In genomic region chr1:2127181-2128145, GRCh38 we compare ENCODE assay signal across 9 cellular contexts.
A peak's percentile ranks its signal among the peaks of the same experiment; 100 is the strongest.
DNase-seq lines count a peak whose midpoint lies in the region; ATAC-seq, FAIRE-seq and TF ChIP-seq lines count a peak whose summit lies in the region.
"Had no signal": no experiment of that assay in that cellular context is flagged by ENCODE, and none has a peak within 500 bp of the region (broad histone marks: within the 10 kb centered on the region; RNA-seq: fewer than 3 reads in every experiment).

No MANE protein-coding gene starts in this region.

- no peak overlapping the region for H3K4me3 Mint-ChIP-seq in progenitor cell of endocrine pancreas (ENCODE audit: low read depth)

- in situ Hi-C loops in G401 (cut with HindIII; ENCODE audit: low sequenced_read_pairs) = no loop called here

- peaks cover under 1% of the 10 kb centered on the region for H3K4me1 Mint-ChIP-seq in progenitor cell of endocrine pancreas (ENCODE audit: low read depth)

- H3K9me3 Mint-ChIP-seq in progenitor cell of endocrine pancreas (ENCODE audit: low read depth) = no peaks in the 10 kb centered on the region

- no peak for FAIRE-seq in RCC 7860 (lab: Jason Lieb, UNC)
- FAIRE-seq in GM12891 (lab: Jason Lieb, UNC) = no peak

- intact Hi-C loops in Right ventricle myocardium superior (cut with DNase I) = no loop called here

- peak; percentile 60 for DNase-seq in G401 (ENCODE audit: low spot score)
- DNase-seq in OCI-M1 (lab: John Stamatoyannopoulos, UW) = peak; percentile 33
- peak; percentile 64 for DNase-seq in Right ventricle myocardium superior
- no peak for DNase-seq in progenitor cell of endocrine pancreas (ENCODE audit: low spot score, unreplicated experiment)
- no peak for DNase-seq in RCC 7860 (ENCODE audit: low spot score)
- DNase-seq in GM12891 (ENCODE audit: insufficient read length, low spot score) = no peak
- no peak for DNase-seq in GM20000 (ENCODE audit: low spot score)
- no peak for DNase-seq in HPDE6-E6E7 (ENCODE audit: extremely low spot score)
- DNase-seq: cortex of kidney had no signal

- TF ChIP-seq CTCF in progenitor cell of endocrine pancreas (IDR thresholded peaks at IDR 0.05; ENCODE audit: unreplicated experiment) (no peak), GM20000 (IDR thresholded peaks at IDR 0.05; ENCODE audit: extremely low read depth, missing control alignments) (no peak)

- peak; percentile 72 for ATAC-seq in Right ventricle myocardium superior (ENCODE audit: poor library complexity)

- peak overlapping the region; percentile 74 for H3K27ac Mint-ChIP-seq in progenitor cell of endocrine pancreas

- H3K27me3 Mint-ChIP-seq in progenitor cell of endocrine pancreas = no peaks in the 10 kb centered on the region

- TF ChIP-seq POLR2A in GM12891 (IDR thresholded peaks at IDR 0.05; ENCODE audit: low read depth, low read length) = no peak

- H3K36me3 Mint-ChIP-seq in progenitor cell of endocrine pancreas (ENCODE audit: insufficient read depth) = no peaks in the 10 kb centered on the region

TF ChIP-seq in GM12891, 5 proteins besides CTCF, POLR2A, EP300 and RAD21:
- no peak for TF ChIP-seq SPI1 (IDR thresholded peaks at IDR 0.05; ENCODE audit: low read depth, low read length)
- no peak for TF ChIP-seq PAX5 (IDR thresholded peaks at IDR 0.05; ENCODE audit: insufficient read depth, low read length, severe bottlenecking)
- TF ChIP-seq POU2F2 (IDR thresholded peaks at IDR 0.05; ENCODE audit: low read depth, low read length) = no peak
- no peak for TF ChIP-seq POLR2AphosphoS5 (IDR thresholded peaks at IDR 0.05; ENCODE audit: low read depth, low read length)
- TF ChIP-seq TAF1 (IDR thresholded peaks at IDR 0.05; ENCODE audit: low read depth, low read length) = no peak

Comparison
In these comparisons a context has a peak if more than half of its experiments do, and no peak if none do; other contexts are left out.
1. DNase-seq: peak in G401 (single experiment), OCI-M1 (single experiment) and Right ventricle myocardium superior (single experiment); none in progenitor cell of endocrine pancreas (single experiment), RCC 7860 (single experiment), GM12891 (single experiment), GM20000 (single experiment) and HPDE6-E6E7 (single experiment).